ENCODE assay signal across 2 cellular contexts in genomic region chr19:5314907-5315298, GRCh38.
TF ChIP-seq lines count a peak whose summit lies in the region.

No MANE protein-coding gene starts in this region.

TF ChIP-seq in HEK293, 187 proteins besides CTCF, POLR2A, EP300 and RAD21 (continues in another document):
- TF ChIP-seq ZNF623 (tag by site-specific recombination; IDR thresholded peaks at IDR 0.05) = 0 out of 2 replicates have a peak, but pooled peaks have one; percentile 8
- TF ChIP-seq ZNF580 (tag by site-specific recombination; IDR thresholded peaks at IDR 0.05) = 0 out of 2 replicates have a peak, but pooled peaks have one; percentile 47
- no peak for TF ChIP-seq ZNF174 (tag by site-specific recombination; IDR thresholded peaks at IDR 0.05)
- TF ChIP-seq ZNF426 (tag by site-specific recombination; IDR thresholded peaks at IDR 0.05) = no peak
- peak; percentile 98 for TF ChIP-seq ZNF664 (tag by site-specific recombination; IDR thresholded peaks at IDR 0.05)
- no peak for TF ChIP-seq ZNF518A (tag by site-specific recombination; conservative IDR thresholded peaks at IDR 0.05; ENCODE audit: low read depth)
- no peak for TF ChIP-seq KLF1 (tag by site-specific recombination; IDR thresholded peaks at IDR 0.05)
- no peak for TF ChIP-seq ZNF513 (tag by site-specific recombination; IDR thresholded peaks at IDR 0.05)
- TF ChIP-seq MZF1 (tag by site-specific recombination; IDR thresholded peaks at IDR 0.05; ENCODE audit: borderline replicate concordance) = no peak
- no peak for TF ChIP-seq ZNF514 (tag by site-specific recombination; IDR thresholded peaks at IDR 0.05)
- TF ChIP-seq ZNF223 (tag by site-specific recombination; IDR thresholded peaks at IDR 0.05) = no peak
- TF ChIP-seq PRDM2 (tag by site-specific recombination; IDR thresholded peaks at IDR 0.05; ENCODE audit: borderline replicate concordance) = no peak
- no peak for TF ChIP-seq FEZF1 (tag by site-specific recombination; IDR thresholded peaks at IDR 0.05)

TF ChIP-seq in H1, 55 proteins besides CTCF, POLR2A, EP300 and RAD21:
- TF ChIP-seq SP2 (IDR thresholded peaks at IDR 0.05; ENCODE audit: low read length) (no peak), E2F6 (IDR thresholded peaks at IDR 0.05) (no peak), CHD2 (IDR thresholded peaks at IDR 0.05; ENCODE audit: low read length) (no peak), RFX5 (IDR thresholded peaks at IDR 0.05; ENCODE audit: borderline replicate concordance, low read depth, low read length) (no peak), NRF1 (IDR thresholded peaks at IDR 0.05; ENCODE audit: low read depth, low read length) (no peak), CTBP2 (IDR thresholded peaks at IDR 0.05; ENCODE audit: borderline replicate concordance, insufficient read depth, insufficient read length, low read length) (no peak), ZNF274 (IDR thresholded peaks at IDR 0.05; ENCODE audit: borderline replicate concordance, extremely low read depth, low read length) (no peak), CHD1 (IDR thresholded peaks at IDR 0.05; ENCODE audit: low read depth, low read length) (no peak), RXRA (IDR thresholded peaks at IDR 0.05; ENCODE audit: insufficient read depth, low read depth, low read length) (no peak), MAFK (IDR thresholded peaks at IDR 0.05; ENCODE audit: low read depth, low read length) (no peak)
TF ChIP-seq in H1: peak in this region for 0.
